In the genomic region with DNA sequence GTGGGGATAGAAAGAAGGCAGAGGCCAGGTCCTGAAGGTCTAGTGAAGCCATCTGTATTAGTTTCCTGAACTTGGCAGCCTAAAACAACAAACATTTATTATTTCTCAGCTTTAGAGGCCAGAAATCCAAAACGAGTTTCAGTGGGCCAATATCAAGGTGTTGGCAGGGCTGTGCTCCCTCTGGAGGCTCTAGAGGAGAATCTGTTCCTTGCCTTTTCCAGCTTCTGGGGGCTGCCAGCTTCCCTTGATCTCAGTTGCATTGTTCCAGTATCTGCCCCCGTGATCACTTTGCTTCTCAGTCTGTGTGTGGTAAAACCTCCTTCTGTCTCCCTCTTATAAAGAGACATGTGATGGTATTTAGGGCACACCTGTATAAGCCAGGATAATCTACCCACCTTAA, we compare ENCODE assay signal across 1 cellular context.
TF ChIP-seq lines count a peak whose summit lies in the region.

No MANE protein-coding gene starts in this region.

TF ChIP-seq in WTC11, 78 proteins besides CTCF, POLR2A, EP300 and RAD21 (continued from another document):
- TF ChIP-seq, protein P1, sequence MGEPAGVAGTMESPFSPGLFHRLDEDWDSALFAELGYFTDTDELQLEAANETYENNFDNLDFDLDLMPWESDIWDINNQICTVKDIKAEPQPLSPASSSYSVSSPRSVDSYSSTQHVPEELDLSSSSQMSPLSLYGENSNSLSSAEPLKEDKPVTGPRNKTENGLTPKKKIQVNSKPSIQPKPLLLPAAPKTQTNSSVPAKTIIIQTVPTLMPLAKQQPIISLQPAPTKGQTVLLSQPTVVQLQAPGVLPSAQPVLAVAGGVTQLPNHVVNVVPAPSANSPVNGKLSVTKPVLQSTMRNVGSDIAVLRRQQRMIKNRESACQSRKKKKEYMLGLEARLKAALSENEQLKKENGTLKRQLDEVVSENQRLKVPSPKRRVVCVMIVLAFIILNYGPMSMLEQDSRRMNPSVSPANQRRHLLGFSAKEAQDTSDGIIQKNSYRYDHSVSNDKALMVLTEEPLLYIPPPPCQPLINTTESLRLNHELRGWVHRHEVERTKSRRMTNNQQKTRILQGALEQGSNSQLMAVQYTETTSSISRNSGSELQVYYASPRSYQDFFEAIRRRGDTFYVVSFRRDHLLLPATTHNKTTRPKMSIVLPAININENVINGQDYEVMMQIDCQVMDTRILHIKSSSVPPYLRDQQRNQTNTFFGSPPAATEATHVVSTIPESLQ (CRISPR knock-in tag; IDR thresholded peaks at IDR 0.05) = no peak
- no peak for TF ChIP-seq ZNF396 (CRISPR knock-in tag; IDR thresholded peaks at IDR 0.05; ENCODE audit: borderline replicate concordance)
- TF ChIP-seq, protein P2, sequence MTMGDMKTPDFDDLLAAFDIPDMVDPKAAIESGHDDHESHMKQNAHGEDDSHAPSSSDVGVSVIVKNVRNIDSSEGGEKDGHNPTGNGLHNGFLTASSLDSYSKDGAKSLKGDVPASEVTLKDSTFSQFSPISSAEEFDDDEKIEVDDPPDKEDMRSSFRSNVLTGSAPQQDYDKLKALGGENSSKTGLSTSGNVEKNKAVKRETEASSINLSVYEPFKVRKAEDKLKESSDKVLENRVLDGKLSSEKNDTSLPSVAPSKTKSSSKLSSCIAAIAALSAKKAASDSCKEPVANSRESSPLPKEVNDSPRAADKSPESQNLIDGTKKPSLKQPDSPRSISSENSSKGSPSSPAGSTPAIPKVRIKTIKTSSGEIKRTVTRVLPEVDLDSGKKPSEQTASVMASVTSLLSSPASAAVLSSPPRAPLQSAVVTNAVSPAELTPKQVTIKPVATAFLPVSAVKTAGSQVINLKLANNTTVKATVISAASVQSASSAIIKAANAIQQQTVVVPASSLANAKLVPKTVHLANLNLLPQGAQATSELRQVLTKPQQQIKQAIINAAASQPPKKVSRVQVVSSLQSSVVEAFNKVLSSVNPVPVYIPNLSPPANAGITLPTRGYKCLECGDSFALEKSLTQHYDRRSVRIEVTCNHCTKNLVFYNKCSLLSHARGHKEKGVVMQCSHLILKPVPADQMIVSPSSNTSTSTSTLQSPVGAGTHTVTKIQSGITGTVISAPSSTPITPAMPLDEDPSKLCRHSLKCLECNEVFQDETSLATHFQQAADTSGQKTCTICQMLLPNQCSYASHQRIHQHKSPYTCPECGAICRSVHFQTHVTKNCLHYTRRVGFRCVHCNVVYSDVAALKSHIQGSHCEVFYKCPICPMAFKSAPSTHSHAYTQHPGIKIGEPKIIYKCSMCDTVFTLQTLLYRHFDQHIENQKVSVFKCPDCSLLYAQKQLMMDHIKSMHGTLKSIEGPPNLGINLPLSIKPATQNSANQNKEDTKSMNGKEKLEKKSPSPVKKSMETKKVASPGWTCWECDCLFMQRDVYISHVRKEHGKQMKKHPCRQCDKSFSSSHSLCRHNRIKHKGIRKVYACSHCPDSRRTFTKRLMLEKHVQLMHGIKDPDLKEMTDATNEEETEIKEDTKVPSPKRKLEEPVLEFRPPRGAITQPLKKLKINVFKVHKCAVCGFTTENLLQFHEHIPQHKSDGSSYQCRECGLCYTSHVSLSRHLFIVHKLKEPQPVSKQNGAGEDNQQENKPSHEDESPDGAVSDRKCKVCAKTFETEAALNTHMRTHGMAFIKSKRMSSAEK (CRISPR knock-in tag; IDR thresholded peaks at IDR 0.05; ENCODE audit: borderline replicate concordance) = no peak
- no peak for TF ChIP-seq ERG (CRISPR knock-in tag; IDR thresholded peaks at IDR 0.05)
- TF ChIP-seq, protein P3, sequence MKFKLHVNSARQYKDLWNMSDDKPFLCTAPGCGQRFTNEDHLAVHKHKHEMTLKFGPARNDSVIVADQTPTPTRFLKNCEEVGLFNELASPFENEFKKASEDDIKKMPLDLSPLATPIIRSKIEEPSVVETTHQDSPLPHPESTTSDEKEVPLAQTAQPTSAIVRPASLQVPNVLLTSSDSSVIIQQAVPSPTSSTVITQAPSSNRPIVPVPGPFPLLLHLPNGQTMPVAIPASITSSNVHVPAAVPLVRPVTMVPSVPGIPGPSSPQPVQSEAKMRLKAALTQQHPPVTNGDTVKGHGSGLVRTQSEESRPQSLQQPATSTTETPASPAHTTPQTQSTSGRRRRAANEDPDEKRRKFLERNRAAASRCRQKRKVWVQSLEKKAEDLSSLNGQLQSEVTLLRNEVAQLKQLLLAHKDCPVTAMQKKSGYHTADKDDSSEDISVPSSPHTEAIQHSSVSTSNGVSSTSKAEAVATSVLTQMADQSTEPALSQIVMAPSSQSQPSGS (CRISPR knock-in tag; IDR thresholded peaks at IDR 0.05; ENCODE audit: borderline replicate concordance, low read depth) = no peak
- no peak for TF ChIP-seq JUN (CRISPR knock-in tag; IDR thresholded peaks at IDR 0.05)
- TF ChIP-seq NR3C1 (CRISPR knock-in tag; conservative IDR thresholded peaks at IDR 0.05; ENCODE audit: low read depth) = no peak
- no peak for TF ChIP-seq MYBL2 (CRISPR knock-in tag; IDR thresholded peaks at IDR 0.05)
- TF ChIP-seq, protein P4, sequence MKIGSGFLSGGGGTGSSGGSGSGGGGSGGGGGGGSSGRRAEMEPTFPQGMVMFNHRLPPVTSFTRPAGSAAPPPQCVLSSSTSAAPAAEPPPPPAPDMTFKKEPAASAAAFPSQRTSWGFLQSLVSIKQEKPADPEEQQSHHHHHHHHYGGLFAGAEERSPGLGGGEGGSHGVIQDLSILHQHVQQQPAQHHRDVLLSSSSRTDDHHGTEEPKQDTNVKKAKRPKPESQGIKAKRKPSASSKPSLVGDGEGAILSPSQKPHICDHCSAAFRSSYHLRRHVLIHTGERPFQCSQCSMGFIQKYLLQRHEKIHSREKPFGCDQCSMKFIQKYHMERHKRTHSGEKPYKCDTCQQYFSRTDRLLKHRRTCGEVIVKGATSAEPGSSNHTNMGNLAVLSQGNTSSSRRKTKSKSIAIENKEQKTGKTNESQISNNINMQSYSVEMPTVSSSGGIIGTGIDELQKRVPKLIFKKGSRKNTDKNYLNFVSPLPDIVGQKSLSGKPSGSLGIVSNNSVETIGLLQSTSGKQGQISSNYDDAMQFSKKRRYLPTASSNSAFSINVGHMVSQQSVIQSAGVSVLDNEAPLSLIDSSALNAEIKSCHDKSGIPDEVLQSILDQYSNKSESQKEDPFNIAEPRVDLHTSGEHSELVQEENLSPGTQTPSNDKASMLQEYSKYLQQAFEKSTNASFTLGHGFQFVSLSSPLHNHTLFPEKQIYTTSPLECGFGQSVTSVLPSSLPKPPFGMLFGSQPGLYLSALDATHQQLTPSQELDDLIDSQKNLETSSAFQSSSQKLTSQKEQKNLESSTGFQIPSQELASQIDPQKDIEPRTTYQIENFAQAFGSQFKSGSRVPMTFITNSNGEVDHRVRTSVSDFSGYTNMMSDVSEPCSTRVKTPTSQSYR (CRISPR knock-in tag; IDR thresholded peaks at IDR 0.05) = no peak
